ENCODE assay signal across 1 cellular context in the genomic region with DNA sequence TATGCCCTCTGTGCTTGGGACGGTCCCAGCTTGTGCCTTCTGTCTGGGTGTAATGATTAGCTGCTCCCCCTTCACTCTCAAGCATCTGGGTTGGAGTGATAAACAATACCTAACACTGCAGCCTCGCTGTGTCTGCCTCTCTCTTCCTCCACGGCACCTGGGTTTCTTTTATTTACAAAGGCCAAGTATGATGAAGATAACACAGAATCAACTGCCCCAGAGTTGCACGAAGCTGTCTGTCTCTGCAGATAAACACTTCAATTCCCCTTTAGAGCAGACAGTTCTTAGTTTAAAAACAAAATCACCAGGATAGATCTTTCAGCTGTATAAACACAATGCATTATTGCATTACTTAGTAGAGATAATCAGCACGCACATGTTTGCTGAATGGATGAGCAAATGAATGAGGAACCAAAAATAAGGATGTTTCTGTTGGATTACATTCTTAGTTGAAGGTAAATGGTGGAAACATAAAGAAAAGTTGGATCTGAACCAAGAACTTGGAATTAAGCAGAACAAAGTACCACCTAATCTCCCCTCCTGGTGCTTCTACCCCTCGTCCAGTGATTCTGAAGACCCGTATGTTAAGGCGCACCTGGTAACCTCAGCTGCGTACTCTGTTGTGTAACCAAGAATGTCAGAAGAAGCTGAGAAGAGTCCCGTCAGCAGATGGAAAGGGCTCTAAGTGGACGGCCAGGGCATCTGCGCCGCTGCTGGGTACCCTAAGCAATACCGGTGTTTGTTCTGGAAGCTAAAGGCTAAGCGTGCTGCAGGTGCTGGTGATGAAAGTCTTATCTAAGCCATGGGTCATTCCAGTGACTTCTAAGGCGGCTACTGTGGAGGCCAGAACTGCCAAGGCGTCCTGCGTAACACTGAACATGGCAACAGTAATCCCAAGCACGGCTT.
TF ChIP-seq lines count a peak whose summit lies in the region.

No MANE protein-coding gene starts in this region.

TF ChIP-seq in K562, 482 proteins besides CTCF, POLR2A, EP300 and RAD21 (continued from another document and continues in another):
- TF ChIP-seq CLOCK (CRISPR knock-in tag; IDR thresholded peaks at IDR 0.05; ENCODE audit: borderline replicate concordance) (peak; percentile 96), XRCC3 (IDR thresholded peaks at IDR 0.05) (no peak), ZBTB17 (CRISPR knock-in tag; IDR thresholded peaks at IDR 0.05) (peak; percentile 92), TAF1 (IDR thresholded peaks at IDR 0.05; ENCODE audit: control insufficient read depth, extremely low read depth, insufficient read depth, low read length, severe bottlenecking) (peak; percentile 43), FOXP4 (CRISPR knock-in tag; IDR thresholded peaks at IDR 0.05; ENCODE audit: borderline replicate concordance) (no peak), ETV6 (IDR thresholded peaks at IDR 0.05; ENCODE audit: borderline replicate concordance in 1 of 2, low read depth in 2 of 2, low read length in 1 of 2) (peak in 1 of 2 experiments; percentile 89; a peak in 2 of 4 replicates), ETV6 (CRISPR knock-in tag; IDR thresholded peaks at IDR 0.05; ENCODE audit: borderline replicate concordance) (no peak), ZNF324 (CRISPR knock-in tag; IDR thresholded peaks at IDR 0.05) (peak; percentile 81), IRF2 (CRISPR knock-in tag; IDR thresholded peaks at IDR 0.05) (no peak), NFIC (IDR thresholded peaks at IDR 0.05) (peak; percentile 98), ZBTB7A (IDR thresholded peaks at IDR 0.05; ENCODE audit: borderline replicate concordance, control insufficient read depth, low read depth, low read length) (no peak), NFE2 (IDR thresholded peaks at IDR 0.05; ENCODE audit: low read depth) (0 out of 2 replicates have a peak, but pooled peaks have one; percentile 24), ZNF311 (CRISPR knock-in tag; IDR thresholded peaks at IDR 0.05) (peak; percentile 98), ZNF23 (CRISPR knock-in tag; IDR thresholded peaks at IDR 0.05) (0 out of 2 replicates have a peak, but pooled peaks have one; percentile 64), ZNF316 (IDR thresholded peaks at IDR 0.05) (no peak), CHD4 (IDR thresholded peaks at IDR 0.05; ENCODE audit: insufficient read depth, insufficient replicate concordance, low read depth, low read length, poor library complexity, severe bottlenecking) (no peak), PHF8 (IDR thresholded peaks at IDR 0.05; ENCODE audit: borderline replicate concordance, low read length) (no peak), MAFF (IDR thresholded peaks at IDR 0.05; ENCODE audit: low read length) (peak; percentile 2; the same call in 1 of the 2 replicates), RBM22 (IDR thresholded peaks at IDR 0.05; ENCODE audit: low read depth, low read length, poor library complexity, severe bottlenecking) (no peak), PCBP1 (IDR thresholded peaks at IDR 0.05; ENCODE audit: low read depth, low read length, poor library complexity, severe bottlenecking) (no peak), GTF2F1 (IDR thresholded peaks at IDR 0.05; ENCODE audit: low read depth, low read length) (no peak), ZNF140 (CRISPR knock-in tag; IDR thresholded peaks at IDR 0.05) (peak; percentile 85), FOXA3 (CRISPR knock-in tag; conservative IDR thresholded peaks at IDR 0.05 in 1 of 2, IDR thresholded peaks at IDR 0.05 in 1 of 2) (peak; percentile 100), PHF20 (IDR thresholded peaks at IDR 0.05; ENCODE audit: partially characterized antibody) (no peak), HCFC1 (IDR thresholded peaks at IDR 0.05; ENCODE audit: low read depth, low read length) (no peak), CCAR2 (IDR thresholded peaks at IDR 0.05; ENCODE audit: low read depth, low read length) (no peak), NCOA4 (IDR thresholded peaks at IDR 0.05; ENCODE audit: partially characterized antibody) (peak; percentile 88), TAF9B (IDR thresholded peaks at IDR 0.05; ENCODE audit: partially characterized antibody) (peak; percentile 44), ZNF518B (CRISPR knock-in tag; IDR thresholded peaks at IDR 0.05) (no peak), NFRKB (IDR thresholded peaks at IDR 0.05; ENCODE audit: low read depth) (no peak)
- TF ChIP-seq, protein P1, sequence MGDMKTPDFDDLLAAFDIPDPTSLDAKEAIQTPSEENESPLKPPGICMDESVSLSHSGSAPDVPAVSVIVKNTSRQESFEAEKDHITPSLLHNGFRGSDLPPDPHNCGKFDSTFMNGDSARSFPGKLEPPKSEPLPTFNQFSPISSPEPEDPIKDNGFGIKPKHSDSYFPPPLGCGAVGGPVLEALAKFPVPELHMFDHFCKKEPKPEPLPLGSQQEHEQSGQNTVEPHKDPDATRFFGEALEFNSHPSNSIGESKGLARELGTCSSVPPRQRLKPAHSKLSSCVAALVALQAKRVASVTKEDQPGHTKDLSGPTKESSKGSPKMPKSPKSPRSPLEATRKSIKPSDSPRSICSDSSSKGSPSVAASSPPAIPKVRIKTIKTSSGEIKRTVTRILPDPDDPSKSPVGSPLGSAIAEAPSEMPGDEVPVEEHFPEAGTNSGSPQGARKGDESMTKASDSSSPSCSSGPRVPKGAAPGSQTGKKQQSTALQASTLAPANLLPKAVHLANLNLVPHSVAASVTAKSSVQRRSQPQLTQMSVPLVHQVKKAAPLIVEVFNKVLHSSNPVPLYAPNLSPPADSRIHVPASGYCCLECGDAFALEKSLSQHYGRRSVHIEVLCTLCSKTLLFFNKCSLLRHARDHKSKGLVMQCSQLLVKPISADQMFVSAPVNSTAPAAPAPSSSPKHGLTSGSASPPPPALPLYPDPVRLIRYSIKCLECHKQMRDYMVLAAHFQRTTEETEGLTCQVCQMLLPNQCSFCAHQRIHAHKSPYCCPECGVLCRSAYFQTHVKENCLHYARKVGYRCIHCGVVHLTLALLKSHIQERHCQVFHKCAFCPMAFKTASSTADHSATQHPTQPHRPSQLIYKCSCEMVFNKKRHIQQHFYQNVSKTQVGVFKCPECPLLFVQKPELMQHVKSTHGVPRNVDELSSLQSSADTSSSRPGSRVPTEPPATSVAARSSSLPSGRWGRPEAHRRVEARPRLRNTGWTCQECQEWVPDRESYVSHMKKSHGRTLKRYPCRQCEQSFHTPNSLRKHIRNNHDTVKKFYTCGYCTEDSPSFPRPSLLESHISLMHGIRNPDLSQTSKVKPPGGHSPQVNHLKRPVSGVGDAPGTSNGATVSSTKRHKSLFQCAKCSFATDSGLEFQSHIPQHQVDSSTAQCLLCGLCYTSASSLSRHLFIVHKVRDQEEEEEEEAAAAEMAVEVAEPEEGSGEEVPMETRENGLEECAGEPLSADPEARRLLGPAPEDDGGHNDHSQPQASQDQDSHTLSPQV (IDR thresholded peaks at IDR 0.05) = no peak
- TF ChIP-seq, protein P2, sequence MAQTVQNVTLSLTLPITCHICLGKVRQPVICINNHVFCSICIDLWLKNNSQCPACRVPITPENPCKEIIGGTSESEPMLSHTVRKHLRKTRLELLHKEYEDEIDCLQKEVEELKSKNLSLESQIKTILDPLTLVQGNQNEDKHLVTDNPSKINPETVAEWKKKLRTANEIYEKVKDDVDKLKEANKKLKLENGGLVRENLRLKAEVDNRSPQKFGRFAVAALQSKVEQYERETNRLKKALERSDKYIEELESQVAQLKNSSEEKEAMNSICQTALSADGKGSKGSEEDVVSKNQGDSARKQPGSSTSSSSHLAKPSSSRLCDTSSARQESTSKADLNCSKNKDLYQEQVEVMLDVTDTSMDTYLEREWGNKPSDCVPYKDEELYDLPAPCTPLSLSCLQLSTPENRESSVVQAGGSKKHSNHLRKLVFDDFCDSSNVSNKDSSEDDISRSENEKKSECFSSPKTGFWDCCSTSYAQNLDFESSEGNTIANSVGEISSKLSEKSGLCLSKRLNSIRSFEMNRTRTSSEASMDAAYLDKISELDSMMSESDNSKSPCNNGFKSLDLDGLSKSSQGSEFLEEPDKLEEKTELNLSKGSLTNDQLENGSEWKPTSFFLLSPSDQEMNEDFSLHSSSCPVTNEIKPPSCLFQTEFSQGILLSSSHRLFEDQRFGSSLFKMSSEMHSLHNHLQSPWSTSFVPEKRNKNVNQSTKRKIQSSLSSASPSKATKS (CRISPR knock-in tag; IDR thresholded peaks at IDR 0.05) = peak; percentile 80; the same call in 1 of the 2 replicates
- TF ChIP-seq, protein P3, sequence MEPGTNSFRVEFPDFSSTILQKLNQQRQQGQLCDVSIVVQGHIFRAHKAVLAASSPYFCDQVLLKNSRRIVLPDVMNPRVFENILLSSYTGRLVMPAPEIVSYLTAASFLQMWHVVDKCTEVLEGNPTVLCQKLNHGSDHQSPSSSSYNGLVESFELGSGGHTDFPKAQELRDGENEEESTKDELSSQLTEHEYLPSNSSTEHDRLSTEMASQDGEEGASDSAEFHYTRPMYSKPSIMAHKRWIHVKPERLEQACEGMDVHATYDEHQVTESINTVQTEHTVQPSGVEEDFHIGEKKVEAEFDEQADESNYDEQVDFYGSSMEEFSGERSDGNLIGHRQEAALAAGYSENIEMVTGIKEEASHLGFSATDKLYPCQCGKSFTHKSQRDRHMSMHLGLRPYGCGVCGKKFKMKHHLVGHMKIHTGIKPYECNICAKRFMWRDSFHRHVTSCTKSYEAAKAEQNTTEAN (CRISPR knock-in tag; IDR thresholded peaks at IDR 0.05) = no peak
- TF ChIP-seq, protein P4, sequence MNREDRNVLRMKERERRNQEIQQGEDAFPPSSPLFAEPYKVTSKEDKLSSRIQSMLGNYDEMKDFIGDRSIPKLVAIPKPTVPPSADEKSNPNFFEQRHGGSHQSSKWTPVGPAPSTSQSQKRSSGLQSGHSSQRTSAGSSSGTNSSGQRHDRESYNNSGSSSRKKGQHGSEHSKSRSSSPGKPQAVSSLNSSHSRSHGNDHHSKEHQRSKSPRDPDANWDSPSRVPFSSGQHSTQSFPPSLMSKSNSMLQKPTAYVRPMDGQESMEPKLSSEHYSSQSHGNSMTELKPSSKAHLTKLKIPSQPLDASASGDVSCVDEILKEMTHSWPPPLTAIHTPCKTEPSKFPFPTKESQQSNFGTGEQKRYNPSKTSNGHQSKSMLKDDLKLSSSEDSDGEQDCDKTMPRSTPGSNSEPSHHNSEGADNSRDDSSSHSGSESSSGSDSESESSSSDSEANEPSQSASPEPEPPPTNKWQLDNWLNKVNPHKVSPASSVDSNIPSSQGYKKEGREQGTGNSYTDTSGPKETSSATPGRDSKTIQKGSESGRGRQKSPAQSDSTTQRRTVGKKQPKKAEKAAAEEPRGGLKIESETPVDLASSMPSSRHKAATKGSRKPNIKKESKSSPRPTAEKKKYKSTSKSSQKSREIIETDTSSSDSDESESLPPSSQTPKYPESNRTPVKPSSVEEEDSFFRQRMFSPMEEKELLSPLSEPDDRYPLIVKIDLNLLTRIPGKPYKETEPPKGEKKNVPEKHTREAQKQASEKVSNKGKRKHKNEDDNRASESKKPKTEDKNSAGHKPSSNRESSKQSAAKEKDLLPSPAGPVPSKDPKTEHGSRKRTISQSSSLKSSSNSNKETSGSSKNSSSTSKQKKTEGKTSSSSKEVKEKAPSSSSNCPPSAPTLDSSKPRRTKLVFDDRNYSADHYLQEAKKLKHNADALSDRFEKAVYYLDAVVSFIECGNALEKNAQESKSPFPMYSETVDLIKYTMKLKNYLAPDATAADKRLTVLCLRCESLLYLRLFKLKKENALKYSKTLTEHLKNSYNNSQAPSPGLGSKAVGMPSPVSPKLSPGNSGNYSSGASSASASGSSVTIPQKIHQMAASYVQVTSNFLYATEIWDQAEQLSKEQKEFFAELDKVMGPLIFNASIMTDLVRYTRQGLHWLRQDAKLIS (CRISPR knock-in tag; IDR thresholded peaks at IDR 0.05) = peak; percentile 94
